ENCODE assay signal across 12 cellular contexts in genomic region chr1:178869114-178869697, GRCh38. TPM values are rescaled to one million over a fixed set of nuclear protein-coding genes. Genes with fewer than 3 reads are reported as not detected.
DNase-seq lines count a peak whose midpoint lies in the region; ATAC-seq, FAIRE-seq and TF ChIP-seq lines count a peak whose summit lies in the region.
"Had no signal": no experiment of that assay in that cellular context is flagged by ENCODE, and none has a peak within 500 bp of the region (broad histone marks: within the 10 kb centered on the region; RNA-seq: fewer than 3 reads in every experiment).

No MANE protein-coding gene starts in this region.

- 59 to 89% (median 76%) methylated on average over 3 of the region's 3 CpGs for WGBS in spleen, 5 donors

- no peak for ATAC-seq in HG02970 (IDR thresholded peaks at IDR 0.05; ENCODE audit: low FRiP score, unreplicated experiment)
- ATAC-seq: mucosa of descending colon had no signal

- no peak for TF ChIP-seq CTCF in chondrocyte (IDR thresholded peaks at IDR 0.05)
- no peak for TF ChIP-seq CTCF in spleen (IDR thresholded peaks at IDR 0.05 in 8 of 11, conservative IDR thresholded peaks at IDR 0.05 in 3 of 11)

- H3K4me3 ChIP-seq in spleen: peak overlapping the region in 4 of 8 donors; percentile 2 to 52 (median 22)
- H3K4me3 ChIP-seq: HAP-1, mucosa of descending colon had no signal

- H3K27me3 Mint-ChIP-seq in chondrocyte (ENCODE audit: low read depth): no peaks in the 10 kb centered on the region

- no peaks in the 10 kb centered on the region for H3K27me3 ChIP-seq in spleen (replicated peaks in 1 of 7)

- peak; percentile 82 for FAIRE-seq in H54 (lab: Jason Lieb, UNC)

- H3K4me1 ChIP-seq in spleen: peaks cover 6 to 48% (median 25%) of the 10 kb centered on the region in 6 donors

- peak overlapping the region in 6 of 8 donors; percentile 13 to 80 (median 56) for H3K27ac ChIP-seq in spleen

- H3K4me3 Mint-ChIP-seq in chondrocyte (ENCODE audit: unreplicated experiment): peak overlapping the region; percentile 10
- H3K4me3 Mint-ChIP-seq: T-helper 1 cell treated with Interleukin-12 subunit alpha and Interleukin-12 subunit beta and Interleukin-4 antibody, amounts not matched to agents 30 μg/mL and 1 μg/mL, for 36 hours had no signal

- intact Hi-C loops in spleen (cut with DNase I; ENCODE audit: low total_unique reads) (no loop called here), posterior vena cava (cut with DNase I) (loop anchor here in 1 of 2 donors (5.0 kb wide), 2 partner anchors 63 to 567 kb away; no protein-coding TSS in a partner anchor)

- H3K9me3 Mint-ChIP-seq in chondrocyte (ENCODE audit: low read depth): no peaks in the 10 kb centered on the region
- H3K9me3 Mint-ChIP-seq: T-helper 1 cell treated with Interleukin-12 subunit alpha and Interleukin-12 subunit beta and Interleukin-4 antibody, amounts not matched to agents 30 μg/mL and 1 μg/mL, for 36 hours had no signal

- H3K4me1 Mint-ChIP-seq in chondrocyte (ENCODE audit: low read depth): peaks cover 27% of the 10 kb centered on the region

- TF ChIP-seq POLR2A in H54 (IDR thresholded peaks at IDR 0.05; ENCODE audit: low read depth, low read length): no peak
- no peak for TF ChIP-seq POLR2A in spleen (IDR thresholded peaks at IDR 0.05)

- H3K36me3 ChIP-seq in spleen: peaks cover 0 to 32% (median 0%) of the 10 kb centered on the region in 6 donors
- H3K36me3 ChIP-seq: HAP-1 had no signal

- H3K9me3 ChIP-seq in spleen: no peaks in the 10 kb centered on the region
- H3K9me3 ChIP-seq: HAP-1, mucosa of descending colon had no signal

- peak overlapping the region; percentile 71 for H3K27ac Mint-ChIP-seq in chondrocyte (ENCODE audit: unreplicated experiment)
- H3K27ac Mint-ChIP-seq: T-helper 1 cell treated with Interleukin-12 subunit alpha and Interleukin-12 subunit beta and Interleukin-4 antibody, amounts not matched to agents 30 μg/mL and 1 μg/mL, for 36 hours had no signal

- DNase-seq in H54 (ENCODE audit: insufficient read length, low spot score): no peak
- DNase-seq in chondrocyte (ENCODE audit: low spot score): no peak
- peak; percentile 9 for DNase-seq in kidney tubule cell (ENCODE audit: low spot score)
- no peak for DNase-seq in spleen
- no peak for DNase-seq in NCI-H1694 (lab: John Stamatoyannopoulos, UW)
- DNase-seq in stimulated activated CD4-positive, alpha-beta T cell treated with anti-CD3 and anti-CD28 coated beads, Interleukin-4, amount 100 ng/mL, for 24 hours: no peak
- no peak for DNase-seq in posterior vena cava (ENCODE audit: low spot score)
- DNase-seq: mucosa of descending colon had no signal

- H3K36me3 Mint-ChIP-seq in chondrocyte (ENCODE audit: low read depth): no peaks in the 10 kb centered on the region

RNA-seq across cellular contexts. Expression of gene ANGPTL1, which starts 1.7 kb away (rescaled TPM):
- total RNA-seq in chondrocyte: 2.6 to 4.7 TPM (median 3.6 TPM) in 3 replicates
- total RNA-seq in spleen: 10 to 100 TPM in 4 of 7 donors, 1 to 10 TPM in 3; 3.3 to 27.0 (median 15.6) TPM
- polyA plus RNA-seq in spleen: 1 to 10 TPM; 1.4 to 3.5 (median 2.9) TPM
- total RNA-seq in posterior vena cava: 100 to 1,000 TPM in 1 of 2 donors, 10 to 100 TPM in 1; 63.8 to 280 TPM
- total RNA-seq: HT1080 had no signal
